In genomic region chr7:31910191-31910590, GRCh38 we compare ENCODE assay signal across 21 cellular contexts.
"Had no signal": no experiment of that assay in that cellular context is flagged by ENCODE, and none has a peak within 500 bp of the region (broad histone marks: within the 10 kb centered on the region; RNA-seq: fewer than 3 reads in every experiment).

No MANE protein-coding gene starts in this region.

- H3K4me3 ChIP-seq: dorsolateral prefrontal cortex, left lung, lower lobe of right lung, psoas muscle, right lobe of liver, suprapubic skin had no signal

- H3K36me3 ChIP-seq: left lung, lower lobe of right lung, right lobe of liver, suprapubic skin had no signal

- H3K27me3 ChIP-seq: dorsolateral prefrontal cortex, left lung, right lobe of liver, suprapubic skin had no signal

- H3K9me3 ChIP-seq: left lung, lower lobe of right lung, psoas muscle, right lobe of liver, suprapubic skin had no signal

- DNase-seq: dorsolateral prefrontal cortex; effector CD4-positive, alpha-beta T cell; head of caudate nucleus; hippocampal formation; left cardiac atrium; left lung; lower lobe of right lung; naive thymus-derived CD8-positive, alpha-beta T cell; nephron progenitor cell; nucleus accumbens; posterior cingulate gyrus; psoas muscle; right lobe of liver; small intestine; stimulated activated CD4-positive, alpha-beta T cell treated with anti-CD3 and anti-CD28 coated beads, Interleukin-15, amount 100 ng/mL, for 24 hours; stimulated activated CD4-positive, alpha-beta T cell treated with anti-CD3 and anti-CD28 coated beads, Interleukin-2, amount 100 ng/mL, for 48 hours; stimulated activated CD8-positive, alpha-beta memory T cell treated with anti-CD3 and anti-CD28 coated beads, Interleukin-4, amount 100 ng/mL, for 48 hours; stimulated activated naive CD4-positive, alpha-beta T cell; stimulated activated naive CD8-positive, alpha-beta T cell treated with anti-CD3 and anti-CD28 coated beads, Interleukin-15, amount 100 ng/mL, for 72 hours; trophoblast cell had no signal

- H3K27ac ChIP-seq: dorsolateral prefrontal cortex, left lung, lower lobe of right lung, psoas muscle, right lobe of liver, suprapubic skin had no signal

- H3K4me1 ChIP-seq: left lung, lower lobe of right lung, psoas muscle, right lobe of liver, suprapubic skin had no signal

- ATAC-seq: left lung; lower lobe of right lung; naive thymus-derived CD8-positive, alpha-beta T cell; right lobe of liver; stimulated activated naive CD8-positive, alpha-beta T cell treated with anti-CD3 and anti-CD28 coated beads, Interleukin-15, amount 100 ng/mL, for 72 hours had no signal
